Comparison of ENCODE assay signal across 16 cellular contexts in the genomic region with DNA sequence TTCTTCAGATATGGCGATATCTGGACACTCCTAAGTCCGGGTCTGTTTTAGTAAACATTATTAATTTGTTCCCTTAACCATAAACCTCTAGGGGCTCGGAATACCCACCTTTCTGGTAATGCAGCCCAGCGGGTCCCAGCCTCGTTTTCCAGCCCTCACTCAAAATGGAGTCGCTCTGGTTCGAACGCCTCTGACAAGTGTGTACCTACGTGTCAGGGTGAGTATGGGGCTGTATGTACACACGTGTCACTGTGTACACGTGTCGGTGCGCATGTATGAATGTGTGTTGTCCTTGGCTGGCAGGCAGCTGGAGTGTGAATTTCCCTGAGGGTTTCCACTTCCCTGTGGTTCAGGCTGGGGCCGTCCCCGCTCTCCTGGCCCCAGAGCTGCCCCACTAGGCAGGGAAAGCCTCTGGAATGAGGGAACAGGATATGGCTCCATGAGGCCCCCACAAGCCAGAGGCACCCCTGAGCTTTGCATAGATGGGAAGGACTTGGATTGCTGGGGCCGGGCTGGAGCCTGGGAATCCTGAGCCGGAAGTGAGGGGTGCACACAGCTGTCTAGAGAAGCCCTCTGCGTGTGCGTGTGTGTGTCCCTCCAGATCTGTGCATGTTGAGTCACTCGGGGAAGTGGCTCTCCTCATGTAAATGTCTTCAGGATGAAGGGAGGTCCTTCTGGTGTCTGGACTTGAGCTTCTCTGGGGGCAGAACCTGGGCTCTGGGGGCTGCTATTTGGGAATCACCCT.
DNase-seq lines count a peak whose midpoint lies in the region; FAIRE-seq and TF ChIP-seq lines count a peak whose summit lies in the region.
"Had no signal": no experiment of that assay in that cellular context is flagged by ENCODE, and none has a peak within 500 bp of the region (broad histone marks: within the 10 kb centered on the region; RNA-seq: fewer than 3 reads in every experiment).

No MANE protein-coding gene starts in this region.

- POLR2A ChIA-PET in HEK293 (lab: Yijun Ruan, JAX) = interaction anchor here (1.1 kb wide), 1 partner anchor 161 kb away, joined by 5 read pairs; a partner anchor contains a TSS

- no peak for FAIRE-seq in GM19239 (lab: Jason Lieb, UNC)

- TF ChIP-seq CTCF in HEK293 (tag by site-specific recombination; IDR thresholded peaks at IDR 0.05) = no peak
- TF ChIP-seq CTCF in foreskin fibroblast (IDR thresholded peaks at IDR 0.05; ENCODE audit: low read depth, low read length) = no peak
- TF ChIP-seq CTCF in osteocyte (IDR thresholded peaks at IDR 0.05) = no peak

- no peak overlapping the region for H3K9ac ChIP-seq in SK-N-MC (ENCODE audit: insufficient read length)

- H3K27ac ChIP-seq in HEK293 (ENCODE audit: extremely low read depth, low read depth, low read length) (no peak overlapping the region), SK-N-MC (peak overlapping the region; percentile 70), skin epidermis (peak overlapping the region in 12 of 21 experiments; percentile 3 to 79 (median 31))
- H3K27ac ChIP-seq: HL-60, psoas muscle had no signal

- H3K4me3 ChIP-seq in HEK293 (ENCODE audit: low read depth, low read length) (no peak overlapping the region), SK-N-MC (no peak overlapping the region), foreskin fibroblast (ENCODE audit: low read depth in 1 of 2, low read length in 2 of 2) (no peak overlapping the region), skin epidermis (no peak overlapping the region)
- H3K4me3 ChIP-seq: HAP-1, psoas muscle had no signal

- no peaks in the 10 kb centered on the region for H3K27me3 Mint-ChIP-seq in osteocyte (ENCODE audit: unreplicated experiment)
- H3K27me3 Mint-ChIP-seq: activated naive CD8-positive, alpha-beta T cell had no signal

- no peak for DNase-seq in SK-N-MC (ENCODE audit: low read depth, low spot score)
- DNase-seq in foreskin fibroblast = peak; percentile 40 to 58
- DNase-seq in inferior parietal cortex (ENCODE audit: extremely low spot score) = no peak
- no peak for DNase-seq in osteocyte (ENCODE audit: extremely low spot score, unreplicated experiment)
- no peak for DNase-seq in GM19239 (ENCODE audit: insufficient read length, low spot score)
- DNase-seq: CD8-positive, alpha-beta memory T cell; dermis blood vessel endothelial cell; NCI-H2107; psoas muscle; stimulated activated CD4-positive, alpha-beta T cell treated with anti-CD3 and anti-CD28 coated beads, Interleukin-4, amount 100 ng/mL, for 24 hours; stimulated activated naive CD4-positive, alpha-beta T cell treated with Interleukin-2 at 50 U/mL for 16 hours had no signal

- no peaks in the 10 kb centered on the region for H3K36me3 Mint-ChIP-seq in osteocyte (ENCODE audit: unreplicated experiment)
- H3K36me3 Mint-ChIP-seq: activated naive CD8-positive, alpha-beta T cell had no signal

- H3K4me1 Mint-ChIP-seq in osteocyte (ENCODE audit: unreplicated experiment) = peaks cover 46% of the 10 kb centered on the region

- no peak overlapping the region for H3K4me3 Mint-ChIP-seq in osteocyte (ENCODE audit: unreplicated experiment)

- no peaks in the 10 kb centered on the region for H3K36me3 ChIP-seq in HEK293 (ENCODE audit: control insufficient read depth in 2 of 2, insufficient read depth in 1 of 2, low read length in 2 of 2)
- H3K36me3 ChIP-seq in SK-N-MC (ENCODE audit: insufficient read depth, low read length) = no peaks in the 10 kb centered on the region
- H3K36me3 ChIP-seq: HAP-1 had no signal

- H3K9me3 ChIP-seq in HEK293 (ENCODE audit: control insufficient read depth, insufficient read depth, low read depth, low read length) (no peaks in the 10 kb centered on the region), SK-N-MC (ENCODE audit: low read depth, low read length) (no peaks in the 10 kb centered on the region)
- H3K9me3 ChIP-seq: HAP-1, psoas muscle had no signal

- no peak overlapping the region for H3K27ac Mint-ChIP-seq in osteocyte (ENCODE audit: unreplicated experiment)
- H3K27ac Mint-ChIP-seq: activated naive CD8-positive, alpha-beta T cell had no signal

- no peaks in the 10 kb centered on the region for H3K9me3 Mint-ChIP-seq in osteocyte (ENCODE audit: unreplicated experiment)
- H3K9me3 Mint-ChIP-seq: CD8-positive, alpha-beta memory T cell had no signal

- CTCF ChIA-PET in HEK293 (lab: Yijun Ruan, JAX) = interaction anchor here (0.6 kb wide), 1 partner anchor 165 kb away, joined by 3 read pairs; no protein-coding TSS in a partner anchor

- H3K4me1 ChIP-seq in HEK293 (ENCODE audit: control insufficient read depth, insufficient read depth, low read length) = no peaks in the 10 kb centered on the region; the same call in 1 of the 2 replicates

TF ChIP-seq in HEK293, 187 proteins besides CTCF, POLR2A, EP300 and RAD21:
- no peak for TF ChIP-seq IKZF3 (tag by site-specific recombination; IDR thresholded peaks at IDR 0.05)
- TF ChIP-seq SP3 (tag by site-specific recombination; IDR thresholded peaks at IDR 0.05) = no peak
- TF ChIP-seq GLIS2 (tag by site-specific recombination; IDR thresholded peaks at IDR 0.05) = 0 out of 2 replicates have a peak, but pooled peaks have one; percentile 17

Comparison
In these comparisons a context has a peak if more than half of its experiments do, and no peak if none do; other contexts are left out.
1. DNase-seq: peak in foreskin fibroblast (2 of 2); none in SK-N-MC (single experiment), inferior parietal cortex (single experiment), osteocyte (single experiment) and GM19239 (single experiment).